Comparison of ENCODE assay signal across 8 cellular contexts in the genomic region with DNA sequence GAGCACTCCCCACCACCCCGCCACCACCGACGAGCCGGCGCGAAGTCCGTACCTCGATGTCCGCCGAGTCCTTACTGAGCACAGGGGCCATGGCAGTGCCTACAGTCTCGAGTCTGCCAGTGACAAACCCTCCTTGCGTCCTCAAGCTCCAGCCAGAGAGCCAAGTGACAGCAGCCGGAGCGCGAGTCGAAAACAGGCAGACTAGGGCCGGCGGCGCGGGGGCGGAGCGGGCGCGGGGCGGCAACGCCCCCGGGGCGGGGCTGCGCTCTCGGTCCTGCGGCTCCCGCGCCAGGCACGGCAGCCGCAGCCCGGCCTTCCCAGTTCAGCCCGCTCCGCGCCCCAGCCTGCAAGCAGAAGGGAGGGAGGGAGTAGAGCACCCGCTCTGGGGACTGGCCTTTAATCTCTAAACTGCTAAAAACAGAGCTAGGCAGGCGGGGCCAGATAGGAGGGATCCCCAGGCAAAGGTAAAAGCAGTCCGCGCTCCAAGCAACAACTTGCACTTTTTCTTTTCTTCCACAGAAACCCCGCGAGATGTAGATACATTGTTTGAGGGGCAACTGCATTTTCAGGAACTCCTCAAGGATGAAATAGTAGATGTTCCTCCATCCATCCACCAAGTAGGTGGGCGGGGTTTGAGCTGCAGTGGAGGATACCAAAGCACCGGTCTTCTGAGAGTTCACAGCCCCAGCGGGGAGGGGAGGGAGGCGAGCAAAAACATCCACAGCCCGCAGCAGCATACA. TPM values are rescaled to one million over a fixed set of nuclear protein-coding genes. Genes with fewer than 3 reads are reported as not detected.
DNase-seq lines count a peak whose midpoint lies in the region; ATAC-seq and TF ChIP-seq lines count a peak whose summit lies in the region.

A gene (minus strand): TSS at position 203 of the 740 bp plus-strand sequence. CDS start 112 bp downstream, at position 91.

- H3K4me1 Mint-ChIP-seq in activated CD4-positive, alpha-beta T cell treated with anti-CD3 and anti-CD28 coated beads for 36 hours: peaks cover 43% of the 10 kb centered on the region

- CTCF ChIA-PET in activated CD4-positive, alpha-beta T cell treated with anti-CD3 and anti-CD28 coated beads for 36 hours (lab: Charles Lee): interaction anchor here (0.7 to 2.5 kb wide), 4 partner anchors 11 to 127 kb away, joined by 3 to 8 read pairs (median 6); no protein-coding TSS in a partner anchor

- peak; percentile 73 for TF ChIP-seq POLR2A in GM19193 (IDR thresholded peaks at IDR 0.05; ENCODE audit: extremely low read depth, insufficient read depth, insufficient read length)

- no peaks in the 10 kb centered on the region for H3K27me3 Mint-ChIP-seq in activated CD4-positive, alpha-beta T cell treated with anti-CD3 and anti-CD28 coated beads for 36 hours

- peak within 1 kb of the TSS; percentile 87 for H3K4me3 Mint-ChIP-seq in activated CD4-positive, alpha-beta T cell treated with anti-CD3 and anti-CD28 coated beads for 36 hours

- ATAC-seq in HG03432 (IDR thresholded peaks at IDR 0.05; ENCODE audit: unreplicated experiment) (peak; percentile 93), left colon (peak; percentile 98)
- ATAC-seq in activated CD4-positive, alpha-beta T cell treated with anti-CD3 and anti-CD28 coated beads for 36 hours: peak; percentile 85

- peak; percentile 96 for DNase-seq in AG20443 (ENCODE audit: low spot score)
- DNase-seq in NCI-H460 (ENCODE audit: extremely low read depth, low read depth): peak; percentile 74
- DNase-seq in activated CD4-positive, alpha-beta T cell treated with anti-CD3 and anti-CD28 coated beads for 36 hours: peak; percentile 90
- peak; percentile 85 to 88 for DNase-seq in left colon
- DNase-seq in stimulated activated CD4-positive, alpha-beta T cell treated with anti-CD3 and anti-CD28 coated beads, Interleukin-1b, Interleukin-23, amount 100 ng/mL, for 48 hours: peak; percentile 81

- peak within 1 kb of the TSS; percentile 93 for H3K27ac ChIP-seq in cingulate gyrus (ENCODE audit: low read depth, low read length)

- POLR2A ChIA-PET in activated CD4-positive, alpha-beta T cell treated with anti-CD3 and anti-CD28 coated beads for 36 hours (lab: Charles Lee): interaction anchor here (0.6 to 1.0 kb wide), 2 partner anchors 126 to 1199 kb away, joined by 3 to 4 read pairs; no protein-coding TSS in a partner anchor

- H3K36me3 Mint-ChIP-seq in activated CD4-positive, alpha-beta T cell treated with anti-CD3 and anti-CD28 coated beads for 36 hours (ENCODE audit: low read depth): no peaks in the 10 kb centered on the region

- intact Hi-C loops in activated CD4-positive, alpha-beta T cell treated with anti-CD3 and anti-CD28 coated beads for 36 hours (cut with DNase I, micrococcal nuclease): loop anchor here (2.0 to 10.0 kb wide), 2 partner anchors 130 to 1196 kb away; a partner anchor contains a TSS
- intact Hi-C loops in left colon (cut with DNase I, micrococcal nuclease): no loop called here

- peak within 1 kb of the TSS; percentile 90 for H3K27ac Mint-ChIP-seq in activated CD4-positive, alpha-beta T cell treated with anti-CD3 and anti-CD28 coated beads for 36 hours

- no peaks in the 10 kb centered on the region for H3K9me3 Mint-ChIP-seq in activated CD4-positive, alpha-beta T cell treated with anti-CD3 and anti-CD28 coated beads for 36 hours (ENCODE audit: low read depth)

RNA-seq across cellular contexts. Expression of the gene that starts here (rescaled TPM):
- total RNA-seq in NCI-H460 (2014; rRNA removed; shearing (Covaris generic)): 7.2 and 7.9 TPM in 2 replicates
- polyA plus RNA-seq in NCI-H460 (2014; cell fraction: nucleus; rRNA removed): 1.8 and 2.7 TPM in 2 replicates
- 1 to 10 TPM; 6.8 to 7.1 TPM for total RNA-seq in activated CD4-positive, alpha-beta T cell treated with anti-CD3 and anti-CD28 coated beads for 36 hours
- 10 to 100 TPM; 10.6 to 12.9 TPM for total RNA-seq in left colon

Comparison
In these comparisons a context has a peak if more than half of its experiments do, and no peak if none do; other contexts are left out.
1. Peak in every context shown above with its lines: DNase-seq, ATAC-seq and H3K27ac ChIP-seq.
2. intact Hi-C loops: an anchor here in activated CD4-positive, alpha-beta T cell treated with anti-CD3 and anti-CD28 coated beads for 36 hours (2.0 to 10.0 kb wide); none called in left colon.